28 cellular contexts compared by ENCODE assay signal in genomic region chr4:82994834-82995233, GRCh38.
"Had no signal": no experiment of that assay in that cellular context is flagged by ENCODE, and none has a peak within 500 bp of the region (broad histone marks: within the 10 kb centered on the region; RNA-seq: fewer than 3 reads in every experiment).

No MANE protein-coding gene starts in this region.

- H3K27ac ChIP-seq: lower lobe of right lung, neural progenitor cell, neutrophil, parathyroid adenoma, right atrium auricular region, skin epidermis, spleen, suprapubic skin, thoracic aorta, tibial artery, upper lobe of right lung had no signal

- H3K4me3 ChIP-seq: lower lobe of right lung, neural progenitor cell, right atrium auricular region, skin epidermis, spleen, suprapubic skin, thoracic aorta, tibial artery, upper lobe of right lung had no signal

- DNase-seq: head of caudate nucleus; hypothalamus; islet precursor cell; left ventricle myocardium superior; lower lobe of right lung; mammary epithelial cell; mesenchymal stem cell; naive B cell; natural killer cell; nephron progenitor cell; occipital lobe; spleen; stimulated activated CD4-positive, alpha-beta T cell treated with anti-CD3 and anti-CD28 coated beads, Interleukin-4, amount 100 ng/mL, for 24 hours; stimulated activated naive CD4-positive, alpha-beta T cell; tibial artery; trophoblast cell; upper lobe of right lung had no signal

- H3K27me3 ChIP-seq: neural progenitor cell, neutrophil, right atrium auricular region, spleen, suprapubic skin, tibial artery, upper lobe of right lung had no signal

- ATAC-seq: left lobe of liver; left ventricle myocardium superior; lower lobe of right lung; natural killer cell; sciatic nerve; stimulated activated effector memory CD8-positive, alpha-beta T cell treated with anti-CD3 and anti-CD28 coated beads, Interleukin-12 subunit alpha, Interleukin-12 subunit beta, amount 100 ng/mL, for 72 hours; upper lobe of right lung had no signal

- FAIRE-seq: urothelium cell line had no signal

- H3K4me1 ChIP-seq: neural progenitor cell, parathyroid adenoma, right atrium auricular region had no signal

- H3K9me3 ChIP-seq: lower lobe of right lung, neutrophil, right atrium auricular region, spleen, suprapubic skin, thoracic aorta, tibial artery, upper lobe of right lung had no signal

- H3K36me3 ChIP-seq: lower lobe of right lung, neural progenitor cell, neutrophil, right atrium auricular region, suprapubic skin, thoracic aorta, tibial artery, upper lobe of right lung had no signal
